ENCODE assay signal across 19 cellular contexts in the genomic region with DNA sequence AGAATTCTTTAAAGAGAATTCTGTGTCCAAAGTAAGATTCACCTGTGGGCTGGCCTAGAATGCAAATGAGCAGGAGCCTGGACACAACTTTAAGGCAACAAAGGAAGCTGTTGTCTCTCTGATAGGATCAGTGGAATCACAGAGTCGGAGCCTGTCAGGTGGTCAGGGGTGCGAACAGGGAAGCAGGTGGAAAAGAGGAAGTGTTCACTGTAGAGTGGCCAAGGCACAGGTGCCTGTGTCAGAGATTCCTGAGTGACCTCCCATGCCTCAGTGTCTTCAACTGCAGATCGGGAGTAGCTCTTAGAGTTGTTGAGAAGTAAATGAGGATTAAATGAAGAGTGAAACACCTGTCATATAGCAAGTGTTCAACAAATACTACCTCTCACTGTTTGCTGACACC. TPM values are rescaled to one million over a fixed set of nuclear protein-coding genes. Genes with fewer than 3 reads are reported as not detected.
"Had no signal": no experiment of that assay in that cellular context is flagged by ENCODE, and none has a peak within 500 bp of the region (broad histone marks: within the 10 kb centered on the region; RNA-seq: fewer than 3 reads in every experiment).

No MANE protein-coding gene starts in this region.

- H3K4me3 Mint-ChIP-seq: memory B cell; mesothelial cell of epicardium; natural killer cell treated with Interleukin-12 subunit alpha and Interleukin-12 subunit beta and Interleukin-15 and Interleukin-18, amount 100 ng/mL, for 72 hours; stimulated activated naive CD8-positive, alpha-beta T cell treated with anti-CD3 and anti-CD28 coated beads, Interleukin-15, amount 100 ng/mL, for 72 hours had no signal

- DNase-seq: dorsolateral prefrontal cortex; effector CD8-positive, alpha-beta T cell; foreskin melanocyte; heart right ventricle; islet precursor cell; left lung; lower lobe of right lung; stimulated activated CD4-positive, alpha-beta T cell treated with anti-CD3 and anti-CD28 coated beads, Interleukin-4, amount 100 ng/mL, for 1 hour; stimulated activated naive B cell treated with anti-CD40 and anti-IgM and Interleukin-4, amounts not matched to agents 10 μg/mL and 1 μg/mL and 100 μg/mL, for 72 hours; stimulated activated naive CD8-positive, alpha-beta T cell treated with anti-CD3 and anti-CD28 coated beads, Interleukin-15, amount 100 ng/mL, for 72 hours; testis; transverse colon had no signal

- H3K27ac Mint-ChIP-seq: memory B cell; mesothelial cell of epicardium; natural killer cell treated with Interleukin-12 subunit alpha and Interleukin-12 subunit beta and Interleukin-15 and Interleukin-18, amount 100 ng/mL, for 72 hours; stimulated activated naive B cell treated with anti-CD40 and anti-IgM and Interleukin-4, amounts not matched to agents 10 μg/mL and 1 μg/mL and 100 μg/mL, for 72 hours had no signal

- H3K4me1 ChIP-seq: parathyroid adenoma, prostate gland had no signal

- H3K36me3 ChIP-seq: lower lobe of right lung, prostate gland, transverse colon had no signal

- H3K9me3 Mint-ChIP-seq: memory B cell; mesothelial cell of epicardium; natural killer cell treated with Interleukin-12 subunit alpha and Interleukin-12 subunit beta and Interleukin-15 and Interleukin-18, amount 100 ng/mL, for 72 hours; stimulated activated naive B cell treated with anti-CD40 and anti-IgM and Interleukin-4, amounts not matched to agents 10 μg/mL and 1 μg/mL and 100 μg/mL, for 72 hours; stimulated activated naive CD8-positive, alpha-beta T cell treated with anti-CD3 and anti-CD28 coated beads, Interleukin-15, amount 100 ng/mL, for 72 hours had no signal

- H3K36me3 Mint-ChIP-seq: memory B cell; mesothelial cell of epicardium; natural killer cell treated with Interleukin-12 subunit alpha and Interleukin-12 subunit beta and Interleukin-15 and Interleukin-18, amount 100 ng/mL, for 72 hours; stimulated activated naive B cell treated with anti-CD40 and anti-IgM and Interleukin-4, amounts not matched to agents 10 μg/mL and 1 μg/mL and 100 μg/mL, for 72 hours had no signal

- H3K27me3 ChIP-seq: dorsolateral prefrontal cortex, heart right ventricle, left lung, testis, transverse colon had no signal

- H3K27me3 Mint-ChIP-seq: memory B cell; stimulated activated naive B cell treated with anti-CD40 and anti-IgM and Interleukin-4, amounts not matched to agents 10 μg/mL and 1 μg/mL and 100 μg/mL, for 72 hours had no signal

- H3K79me2 ChIP-seq: parathyroid adenoma had no signal

- H3K9ac ChIP-seq: parathyroid adenoma had no signal

- ATAC-seq: heart right ventricle; natural killer cell treated with Interleukin-12 subunit alpha and Interleukin-12 subunit beta and Interleukin-15 and Interleukin-18, amount 100 ng/mL, for 72 hours had no signal

- H2AFZ ChIP-seq: parathyroid adenoma had no signal

- H3K27ac ChIP-seq: dorsolateral prefrontal cortex, left lung, lower lobe of right lung, parathyroid adenoma, prostate gland, testis, transverse colon had no signal

- H3K4me3 ChIP-seq: coronary artery, dorsolateral prefrontal cortex, heart right ventricle, left lung, lower lobe of right lung, prostate gland, testis, transverse colon had no signal

- H3K9me3 ChIP-seq: heart right ventricle, left lung, lower lobe of right lung, prostate gland, testis, transverse colon had no signal

RNA-seq across cellular contexts. Expression of a gene that starts 48.8 kb away (rescaled TPM):
- total RNA-seq: chondrocyte; mesothelial cell of epicardium; natural killer cell treated with Interleukin-12 subunit alpha and Interleukin-12 subunit beta and Interleukin-15 and Interleukin-18, amount 100 ng/mL, for 72 hours had no signal
